15 cellular contexts compared by ENCODE assay signal in the genomic region with DNA sequence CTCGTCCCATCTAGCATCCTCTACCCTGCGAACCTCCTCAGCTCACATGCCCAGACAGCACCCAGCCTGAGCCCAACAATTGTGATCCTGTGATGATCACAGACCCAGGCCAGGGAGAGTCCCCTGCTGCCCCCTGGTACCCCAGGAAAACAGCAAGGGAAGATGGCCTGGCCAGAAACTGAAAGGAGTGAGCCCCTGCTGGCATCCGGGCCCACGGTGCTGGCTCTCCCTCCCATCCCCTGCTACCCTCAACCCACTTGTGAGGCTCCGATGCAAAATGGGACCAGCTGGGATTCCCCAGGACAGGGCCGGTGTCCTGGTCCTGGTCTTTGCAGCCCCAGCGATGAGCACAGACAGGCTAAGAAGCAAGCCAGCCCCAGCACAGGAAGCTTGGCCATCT. TPM values are rescaled to one million over a fixed set of nuclear protein-coding genes. Genes with fewer than 3 reads are reported as not detected.
DNase-seq lines count a peak whose midpoint lies in the region; ATAC-seq and TF ChIP-seq lines count a peak whose summit lies in the region.
"Had no signal": no experiment of that assay in that cellular context is flagged by ENCODE, and none has a peak within 500 bp of the region (broad histone marks: within the 10 kb centered on the region; RNA-seq: fewer than 3 reads in every experiment).

No MANE protein-coding gene starts in this region.

- H3K27me3 ChIP-seq in lung (ENCODE audit: control insufficient read depth, insufficient read depth), result no peaks in the 10 kb centered on the region

- WGBS in lung, 2 donors, result 87 to 95% methylated on average over 7 of the region's 7 CpGs
- WGBS in urinary bladder, result 93% methylated on average over 7 of the region's 7 CpGs

- H3K4me1 ChIP-seq in lung (ENCODE audit: control insufficient read depth in 2 of 2, insufficient read depth in 2 of 2, low read length in 2 of 2) (peaks cover 41 to 64% of the 10 kb centered on the region in 2 donors), urinary bladder (ENCODE audit: insufficient read depth) (peaks cover 3% of the 10 kb centered on the region)

- no peaks in the 10 kb centered on the region for H3K9me3 ChIP-seq in lung (ENCODE audit: control insufficient read depth in 2 of 2, insufficient read depth in 1 of 2, low read length in 1 of 2)

- no peak overlapping the region for H3K4me3 Mint-ChIP-seq in stimulated activated naive CD8-positive, alpha-beta T cell treated with anti-CD3 and anti-CD28 coated beads, Interleukin-15, Interleukin-2, amounts not matched to agents 100 ng/mL and 50 ng/mL, for 24 hours
- H3K4me3 Mint-ChIP-seq in activated naive CD8-positive, alpha-beta T cell treated with anti-CD3 and anti-CD28 coated beads for 36 hours, result no peak overlapping the region

- ATAC-seq in stimulated activated naive CD8-positive, alpha-beta T cell treated with anti-CD3 and anti-CD28 coated beads, Interleukin-15, Interleukin-2, amounts not matched to agents 100 U/mL and 50 U/mL, for 24 hours, result no peak
- ATAC-seq in lung (ENCODE audit: insufficient read depth, low FRiP score), result no peak
- no peak for ATAC-seq in HG03045 (IDR thresholded peaks at IDR 0.05; ENCODE audit: unreplicated experiment)
- no peak for ATAC-seq in GM18907 (IDR thresholded peaks at IDR 0.05; ENCODE audit: unreplicated experiment)
- ATAC-seq: esophagus mucosa had no signal

- peaks cover 96% of the 10 kb centered on the region for H3K4me1 Mint-ChIP-seq in stimulated activated naive CD8-positive, alpha-beta T cell treated with anti-CD3 and anti-CD28 coated beads, Interleukin-15, Interleukin-2, amounts not matched to agents 100 ng/mL and 50 ng/mL, for 24 hours (ENCODE audit: low read depth)
- H3K4me1 Mint-ChIP-seq in activated naive CD8-positive, alpha-beta T cell treated with anti-CD3 and anti-CD28 coated beads for 36 hours, result peaks cover 88% of the 10 kb centered on the region

- no peaks in the 10 kb centered on the region for H3K27me3 Mint-ChIP-seq in stimulated activated naive CD8-positive, alpha-beta T cell treated with anti-CD3 and anti-CD28 coated beads, Interleukin-15, Interleukin-2, amounts not matched to agents 100 ng/mL and 50 ng/mL, for 24 hours
- H3K27me3 Mint-ChIP-seq in activated naive CD8-positive, alpha-beta T cell treated with anti-CD3 and anti-CD28 coated beads for 36 hours, result no peaks in the 10 kb centered on the region

- peaks cover 18% of the 10 kb centered on the region for H3K36me3 Mint-ChIP-seq in stimulated activated naive CD8-positive, alpha-beta T cell treated with anti-CD3 and anti-CD28 coated beads, Interleukin-15, Interleukin-2, amounts not matched to agents 100 ng/mL and 50 ng/mL, for 24 hours (ENCODE audit: low read depth)
- H3K36me3 Mint-ChIP-seq in activated naive CD8-positive, alpha-beta T cell treated with anti-CD3 and anti-CD28 coated beads for 36 hours, result peaks cover 25% of the 10 kb centered on the region

- no peak for TF ChIP-seq CTCF in lung (IDR thresholded peaks at IDR 0.05; ENCODE audit: control extremely low read depth, extremely low read depth)

- H3K36me3 ChIP-seq in lung (ENCODE audit: control insufficient read depth in 2 of 2, insufficient read depth in 2 of 2, low read length in 2 of 2), result no peaks in the 10 kb centered on the region
- no peaks in the 10 kb centered on the region for H3K36me3 ChIP-seq in urinary bladder (ENCODE audit: insufficient read depth)

- H3K27ac ChIP-seq in lung (ENCODE audit: low read depth in 1 of 2, low read length in 1 of 2) (peak overlapping the region; percentile 17 to 42), urinary bladder (ENCODE audit: low read depth) (peak overlapping the region; percentile 19)
- H3K27ac ChIP-seq: WERI-Rb-1 had no signal

- H3K9me3 Mint-ChIP-seq in stimulated activated naive CD8-positive, alpha-beta T cell treated with anti-CD3 and anti-CD28 coated beads, Interleukin-15, Interleukin-2, amounts not matched to agents 100 ng/mL and 50 ng/mL, for 24 hours, result no peaks in the 10 kb centered on the region
- no peaks in the 10 kb centered on the region for H3K9me3 Mint-ChIP-seq in activated naive CD8-positive, alpha-beta T cell treated with anti-CD3 and anti-CD28 coated beads for 36 hours

- H3K27ac Mint-ChIP-seq in stimulated activated naive CD8-positive, alpha-beta T cell treated with anti-CD3 and anti-CD28 coated beads, Interleukin-15, Interleukin-2, amounts not matched to agents 100 ng/mL and 50 ng/mL, for 24 hours, result peak overlapping the region; percentile 78
- peak overlapping the region; percentile 79 for H3K27ac Mint-ChIP-seq in activated naive CD8-positive, alpha-beta T cell treated with anti-CD3 and anti-CD28 coated beads for 36 hours

- H3K4me3 ChIP-seq in lung (no peak overlapping the region), urinary bladder (ENCODE audit: low read depth, low read length) (no peak overlapping the region)

- no peak for DNase-seq in stimulated activated naive CD8-positive, alpha-beta T cell treated with anti-CD3 and anti-CD28 coated beads, Interleukin-15, Interleukin-2, amounts not matched to agents 100 U/mL and 50 U/mL, for 24 hours
- DNase-seq in activated naive CD8-positive, alpha-beta T cell treated with anti-CD3 and anti-CD28 coated beads for 36 hours, result no peak
- no peak for DNase-seq in lung (ENCODE audit: low spot score)
- no peak for DNase-seq in stimulated activated CD4-positive, alpha-beta T cell treated with anti-CD3 and anti-CD28 coated beads, Interleukin-1b, Interleukin-23, amount 100 ng/mL, for 48 hours
- DNase-seq: AML-193; cerebellar nuclear complex; NCI-H2081; NCI-H82; stimulated activated CD8-positive, alpha-beta memory T cell treated with anti-CD3 and anti-CD28 coated beads, Interleukin-4, amount 100 ng/mL, for 48 hours had no signal

RNA-seq across cellular contexts. Expression of gene RANBP3, which starts 14.1 kb away (rescaled TPM):
- 100 to 1,000 TPM in 1 of 2 experiments, 10 to 100 TPM in 1; 94.0 to 109 TPM for total RNA-seq in activated naive CD8-positive, alpha-beta T cell treated with anti-CD3 and anti-CD28 coated beads for 36 hours
- 10 to 100 TPM; 60.4 to 67.7 TPM for total RNA-seq in lung
- 10 to 100 TPM; 33.6 to 49.4 TPM for polyA plus RNA-seq in lung
- 44.2 TPM for total RNA-seq in urinary bladder
- polyA plus RNA-seq in urinary bladder, result 106 TPM

RNA-seq across cellular contexts. Expression of gene CAPS, which starts 49.8 kb away (rescaled TPM):
- total RNA-seq in activated naive CD8-positive, alpha-beta T cell treated with anti-CD3 and anti-CD28 coated beads for 36 hours, result 1 to 10 TPM; 1.9 to 2.6 TPM
- total RNA-seq in lung (100 to 1,000 TPM; 333 to 360 TPM), urinary bladder (26.5 TPM)
- polyA plus RNA-seq in lung (100 to 1,000 TPM in 1 of 2 donors, 10 to 100 TPM in 1; 90.2 to 113 TPM), urinary bladder (41.9 TPM)

RNA-seq across cellular contexts. Expression of gene VMAC, which starts 59.2 kb away (rescaled TPM):
- total RNA-seq in activated naive CD8-positive, alpha-beta T cell treated with anti-CD3 and anti-CD28 coated beads for 36 hours, result 1 to 10 TPM; 1.4 to 1.9 TPM
- total RNA-seq in lung (1 to 10 TPM; 6.3 to 7.2 TPM), urinary bladder (10.7 TPM)
- polyA plus RNA-seq in lung (1 to 10 TPM; 3.3 to 5.0 TPM), urinary bladder (6.5 TPM)

Comparison
In these comparisons a context has a peak if more than half of its experiments do, and no peak if none do; other contexts are left out.
1. RNA of gene CAPS, which starts 49.8 kb away (total RNA-seq): 333 to 360 TPM in lung; 26.5 TPM in urinary bladder (single experiment) and 1.9 to 2.6 TPM in activated naive CD8-positive, alpha-beta T cell treated with anti-CD3 and anti-CD28 coated beads for 36 hours; every median in the first group is over 10 times any median in the second.